Comparison of ENCODE assay signal across 16 cellular contexts in genomic region chr14:54579606-54580005, GRCh38. TPM values are rescaled to one million over a fixed set of nuclear protein-coding genes. Genes with fewer than 3 reads are reported as not detected.
DNase-seq lines count a peak whose midpoint lies in the region; ATAC-seq and TF ChIP-seq lines count a peak whose summit lies in the region.
"Had no signal": no experiment of that assay in that cellular context is flagged by ENCODE, and none has a peak within 500 bp of the region (broad histone marks: within the 10 kb centered on the region; RNA-seq: fewer than 3 reads in every experiment).

No MANE protein-coding gene starts in this region.

- CTCF ChIA-PET in SK-N-SH (lab: Yijun Ruan, JAX) = interaction anchor here (1.2 to 1.5 kb wide), 2 partner anchors 15 to 87 kb away, joined by 4 read pairs; no protein-coding TSS in a partner anchor

- ATAC-seq in HG03095 (IDR thresholded peaks at IDR 0.05; ENCODE audit: unreplicated experiment) = no peak
- ATAC-seq in HG02970 (IDR thresholded peaks at IDR 0.05; ENCODE audit: low FRiP score, unreplicated experiment) = no peak

- WGBS in SK-N-SH (ENCODE audit: low lambda C conversion rate) = 38% methylated on average over 1 of the region's 1 CpG
- 85 to 100% methylated on average over 1 of the region's 1 CpG for WGBS in endodermal cell (ENCODE audit: insufficient coverage in 1 of 2, insufficient read length in 1 of 2), 2 experiments

- H4K20me1 ChIP-seq in SK-N-SH (ENCODE audit: insufficient read depth) = peaks cover 82% of the 10 kb centered on the region

- H3K27me3 ChIP-seq in SK-N-SH (ENCODE audit: insufficient read depth) (no peaks in the 10 kb centered on the region), endodermal cell (ENCODE audit: control insufficient read depth, insufficient read depth, low read length, poor library complexity, severe bottlenecking) (no peaks in the 10 kb centered on the region)
- H3K27me3 ChIP-seq: MG63, tibial artery had no signal

- DNase-seq in AG20443 (ENCODE audit: low spot score) = peak; percentile 48
- no peak for DNase-seq in SK-N-SH
- DNase-seq in fibroblast of the aortic adventitia (ENCODE audit: low read depth) = peak; percentile 62
- peak; percentile 47 for DNase-seq in medulla oblongata (ENCODE audit: extremely low spot score)
- no peak for DNase-seq in endodermal cell
- DNase-seq in COLO829 (ENCODE audit: low spot score) = no peak
- DNase-seq: activated CD4-positive, CD25-positive, alpha-beta regulatory T cell; activated CD8-positive, alpha-beta memory T cell treated with anti-CD3 and anti-CD28 coated beads, Interleukin-2, amount 50 U/mL, for 48 hours; cortex of kidney; MG63; NCI-H2107; posterior cingulate gyrus; tibial artery had no signal

- no peaks in the 10 kb centered on the region for H3K9me3 ChIP-seq in SK-N-SH
- H3K9me3 ChIP-seq in endodermal cell (ENCODE audit: control insufficient read depth, low read length) = no peaks in the 10 kb centered on the region
- H3K9me3 ChIP-seq: MG63, tibial artery had no signal

- no peak overlapping the region for H2AFZ ChIP-seq in SK-N-SH (ENCODE audit: low read depth)

- H3K4me1 Mint-ChIP-seq in endodermal cell = no peaks in the 10 kb centered on the region

- no peaks in the 10 kb centered on the region for H3K9me3 Mint-ChIP-seq in endodermal cell

- no peak overlapping the region for H3K27ac Mint-ChIP-seq in endodermal cell
- H3K27ac Mint-ChIP-seq: activated naive CD8-positive, alpha-beta T cell had no signal

- no peaks in the 10 kb centered on the region for H3K36me3 Mint-ChIP-seq in endodermal cell (ENCODE audit: low read depth)

- H3K9ac ChIP-seq in SK-N-SH (no peak overlapping the region), endodermal cell (ENCODE audit: extremely low read depth, low read length, poor library complexity, severe bottlenecking) (no peak overlapping the region)

- H3K4me1 ChIP-seq in SK-N-SH (ENCODE audit: control insufficient read depth in 1 of 2, insufficient read depth in 2 of 2, low read depth in 1 of 2, low read length in 1 of 2) (peaks cover 2 to 25% of the 10 kb centered on the region in 2 experiments; a peak in 3 of 4 replicates), endodermal cell (ENCODE audit: control insufficient read depth, insufficient read depth, low read length) (no peaks in the 10 kb centered on the region)

- no peaks in the 10 kb centered on the region for H3K27me3 Mint-ChIP-seq in endodermal cell (ENCODE audit: insufficient read depth)

- peaks cover 5 to 17% of the 10 kb centered on the region in 2 experiments for H3K36me3 ChIP-seq in SK-N-SH (replicated peaks in 1 of 2; ENCODE audit: control insufficient read depth in 1 of 2, insufficient read depth in 2 of 2, low read length in 1 of 2)
- H3K36me3 ChIP-seq in endodermal cell (ENCODE audit: control insufficient read depth, insufficient read depth, low read length) = no peaks in the 10 kb centered on the region
- H3K36me3 ChIP-seq: tibial artery had no signal

- H3K27ac ChIP-seq in SK-N-SH (ENCODE audit: low read depth in 2 of 2, low read length in 1 of 2) = peak overlapping the region in 1 of 2 experiments; percentile 15; a peak in 1 of 4 replicates
- no peak overlapping the region for H3K27ac ChIP-seq in endodermal cell (ENCODE audit: low read depth, low read length)

- no peak for TF ChIP-seq RAD21 in SK-N-SH (IDR thresholded peaks at IDR 0.05; ENCODE audit: low read length)

- no peak for TF ChIP-seq EP300 in SK-N-SH (IDR thresholded peaks at IDR 0.05; ENCODE audit: borderline replicate concordance in 1 of 2, low read depth in 1 of 2, low read length in 1 of 2)

- H3K9me2 ChIP-seq in SK-N-SH = no peaks in the 10 kb centered on the region

- H3K4me3 ChIP-seq in SK-N-SH (ENCODE audit: low read depth in 2 of 2, low read length in 1 of 2) (no peak overlapping the region), fibroblast of the aortic adventitia (ENCODE audit: low read depth, low read length) (no peak overlapping the region), endodermal cell (ENCODE audit: low read length) (no peak overlapping the region)
- H3K4me3 ChIP-seq: MG63, tibial artery had no signal

- no peak overlapping the region for H3K4me2 ChIP-seq in SK-N-SH

- no peak for TF ChIP-seq CTCF in SK-N-SH (IDR thresholded peaks at IDR 0.05)
- no peak for TF ChIP-seq CTCF in fibroblast of the aortic adventitia (IDR thresholded peaks at IDR 0.05; ENCODE audit: insufficient read depth, low read length)
- no peak for TF ChIP-seq CTCF in endodermal cell (conservative IDR thresholded peaks at IDR 0.05)

- peaks cover 27% of the 10 kb centered on the region for H3F3A ChIP-seq in SK-N-SH (replicated peaks; ENCODE audit: insufficient read depth)

- H3K79me2 ChIP-seq in SK-N-SH (ENCODE audit: insufficient read depth) = peaks cover 100% of the 10 kb centered on the region

- no peak overlapping the region for H3K4me3 Mint-ChIP-seq in endodermal cell
- H3K4me3 Mint-ChIP-seq: activated naive CD8-positive, alpha-beta T cell had no signal

- POLR2A ChIA-PET in SK-N-SH (lab: Yijun Ruan, JAX) = no interaction called here

TF ChIP-seq in SK-N-SH, 30 proteins besides CTCF, POLR2A, EP300 and RAD21 (continues in another document):
- TF ChIP-seq NFIC (IDR thresholded peaks at IDR 0.05; ENCODE audit: borderline replicate concordance) (no peak), EZH2phosphoT487 (IDR thresholded peaks at IDR 0.05; ENCODE audit: borderline replicate concordance, low read depth) (no peak), USF2 (IDR thresholded peaks at IDR 0.05; ENCODE audit: borderline replicate concordance, low read depth, low read length) (no peak), MAX (IDR thresholded peaks at IDR 0.05; ENCODE audit: low read depth) (no peak), IRF3 (IDR thresholded peaks at IDR 0.05; ENCODE audit: low read depth, low read length) (no peak), GABPA (IDR thresholded peaks at IDR 0.05; ENCODE audit: low read depth) (no peak), ELF1 (IDR thresholded peaks at IDR 0.05) (no peak), PBX3 (IDR thresholded peaks at IDR 0.05) (peak; percentile 72), USF1 (IDR thresholded peaks at IDR 0.05; ENCODE audit: borderline replicate concordance, low read depth) (no peak), RCOR1 (IDR thresholded peaks at IDR 0.05; ENCODE audit: low read length) (no peak), FOXM1 (IDR thresholded peaks at IDR 0.05; ENCODE audit: low read depth) (no peak), FOSL2 (IDR thresholded peaks at IDR 0.05; ENCODE audit: borderline replicate concordance, low read depth) (no peak), TCF12 (IDR thresholded peaks at IDR 0.05) (0 out of 2 replicates have a peak, but pooled peaks have one; percentile 8)

RNA-seq across cellular contexts. Expression of gene SAMD4A, which starts 12.7 kb away (rescaled TPM):
- polyA plus RNA-seq in SK-N-SH (2012; rRNA removed) = 5.0 and 5.9 TPM in 2 replicates
- polyA plus RNA-seq in SK-N-SH (2012; cell fraction: cytosol; rRNA removed) = 5.2 and 5.7 TPM in 2 replicates
- polyA plus RNA-seq in SK-N-SH (2012; cell fraction: nucleus; rRNA removed) = 16.6 and 20.6 TPM in 2 replicates
- 8.6 and 20.1 TPM in 2 replicates for total RNA-seq in fibroblast of the aortic adventitia (ENCODE audit: low replicate concordance)
- 1 to 10 TPM; 1.9 to 8.0 TPM for total RNA-seq in endodermal cell
- polyA plus RNA-seq in endodermal cell (2013, experiment 1 of 2) = 4.8 TPM
- polyA plus RNA-seq in endodermal cell (2013, experiment 2 of 2) = 4.2 TPM

Comparison
In these comparisons a context has a peak if more than half of its experiments do, and no peak if none do; other contexts are left out.
1. DNase-seq: peak in AG20443 (single experiment), fibroblast of the aortic adventitia (single experiment) and medulla oblongata (single experiment); none in SK-N-SH (single experiment), endodermal cell (single experiment) and COLO829 (single experiment).